18 cellular contexts compared by ENCODE assay signal in genomic region chr1:245604979-245605378, GRCh38.
DNase-seq lines count a peak whose midpoint lies in the region; ATAC-seq and TF ChIP-seq lines count a peak whose summit lies in the region.
"Had no signal": no experiment of that assay in that cellular context is flagged by ENCODE, and none has a peak within 500 bp of the region (broad histone marks: within the 10 kb centered on the region; RNA-seq: fewer than 3 reads in every experiment).

No MANE protein-coding gene starts in this region.

- H3K4me1 Mint-ChIP-seq in neural crest cell: peaks cover 3% of the 10 kb centered on the region
- no peaks in the 10 kb centered on the region for H3K4me1 Mint-ChIP-seq in activated naive CD8-positive, alpha-beta T cell treated with anti-CD3 and anti-CD28 coated beads, Interleukin-2, amount 50 U/mL, for 24 hours
- H3K4me1 Mint-ChIP-seq: activated B cell treated with CpG ODN at 0.5 μM for 24 hours had no signal

- peak overlapping the region; percentile 20 for H3K27ac Mint-ChIP-seq in neural crest cell (ENCODE audit: unreplicated experiment)
- H3K27ac Mint-ChIP-seq in activated naive CD8-positive, alpha-beta T cell treated with anti-CD3 and anti-CD28 coated beads, Interleukin-2, amount 50 U/mL, for 24 hours: no peak overlapping the region
- H3K27ac Mint-ChIP-seq: activated B cell treated with CpG ODN at 0.5 μM for 24 hours; activated CD4-positive, alpha-beta memory T cell treated with anti-CD3 and anti-CD28 coated beads for 36 hours had no signal

- H3K27me3 Mint-ChIP-seq in neural crest cell (ENCODE audit: low read depth): no peaks in the 10 kb centered on the region
- H3K27me3 Mint-ChIP-seq in activated naive CD8-positive, alpha-beta T cell treated with anti-CD3 and anti-CD28 coated beads, Interleukin-2, amount 50 U/mL, for 24 hours: no peaks in the 10 kb centered on the region

- no peaks in the 10 kb centered on the region for H4K20me1 ChIP-seq in BLaER1

- no peaks in the 10 kb centered on the region for H3K36me3 ChIP-seq in BLaER1
- H3K36me3 ChIP-seq: colonic mucosa had no signal

- H3K4me2 ChIP-seq in BLaER1: peak overlapping the region; percentile 44

- no peaks in the 10 kb centered on the region for H3K27me3 ChIP-seq in BLaER1
- H3K27me3 ChIP-seq: colonic mucosa had no signal

- no peaks in the 10 kb centered on the region for H3K9me3 ChIP-seq in BLaER1
- H3K9me3 ChIP-seq: colonic mucosa had no signal

- H3K27ac ChIP-seq in BLaER1 (no peak overlapping the region), coronary artery (no peak overlapping the region)
- H3K27ac ChIP-seq: colonic mucosa had no signal

- H3K36me3 Mint-ChIP-seq in neural crest cell (ENCODE audit: low read depth): no peaks in the 10 kb centered on the region
- no peaks in the 10 kb centered on the region for H3K36me3 Mint-ChIP-seq in activated naive CD8-positive, alpha-beta T cell treated with anti-CD3 and anti-CD28 coated beads, Interleukin-2, amount 50 U/mL, for 24 hours (ENCODE audit: low read depth)
- H3K36me3 Mint-ChIP-seq: activated CD4-positive, alpha-beta memory T cell treated with anti-CD3 and anti-CD28 coated beads for 36 hours had no signal

- no peak overlapping the region for H3K9ac ChIP-seq in BLaER1

- H3K4me1 ChIP-seq in BLaER1: peaks cover 10% of the 10 kb centered on the region
- H3K4me1 ChIP-seq: colonic mucosa had no signal

- no peak overlapping the region for H3K4me3 Mint-ChIP-seq in neural crest cell
- H3K4me3 Mint-ChIP-seq in activated naive CD8-positive, alpha-beta T cell treated with anti-CD3 and anti-CD28 coated beads, Interleukin-2, amount 50 U/mL, for 24 hours: no peak overlapping the region
- H3K4me3 Mint-ChIP-seq: activated B cell treated with CpG ODN at 0.5 μM for 24 hours; activated CD4-positive, alpha-beta memory T cell treated with anti-CD3 and anti-CD28 coated beads for 36 hours had no signal

- H3K4me3 ChIP-seq in BLaER1 (no peak overlapping the region), coronary artery (peak overlapping the region; percentile 30)
- H3K4me3 ChIP-seq: colonic mucosa had no signal

- TF ChIP-seq CTCF in coronary artery (IDR thresholded peaks at IDR 0.05) (no peak), neural crest cell (conservative IDR thresholded peaks at IDR 0.05) (no peak)

- H3K9me3 Mint-ChIP-seq in neural crest cell: no peaks in the 10 kb centered on the region
- H3K9me3 Mint-ChIP-seq in activated naive CD8-positive, alpha-beta T cell treated with anti-CD3 and anti-CD28 coated beads, Interleukin-2, amount 50 U/mL, for 24 hours: no peaks in the 10 kb centered on the region
- H3K9me3 Mint-ChIP-seq: activated B cell treated with CpG ODN at 0.5 μM for 24 hours; activated CD4-positive, alpha-beta memory T cell treated with anti-CD3 and anti-CD28 coated beads for 36 hours had no signal

- DNase-seq in RKO (ENCODE audit: low spot score): peak; percentile 5
- DNase-seq in coronary artery (ENCODE audit: low spot score): no peak
- no peak for DNase-seq in neural crest cell (ENCODE audit: low read depth, low spot score)
- no peak for DNase-seq in SHP77 treated with DMSO at 0.1 percent for 48 hours (lab: John Stamatoyannopoulos, UW)
- DNase-seq in NCI-H1436 (lab: John Stamatoyannopoulos, UW): no peak
- DNase-seq in activated naive CD8-positive, alpha-beta T cell treated with anti-CD3 and anti-CD28 coated beads, Interleukin-2, amount 50 U/mL, for 24 hours: no peak
- DNase-seq: activated B cell treated with CpG ODN at 0.5 μM for 24 hours; activated CD4-positive, alpha-beta memory T cell treated with anti-CD3 and anti-CD28 coated beads for 36 hours; activated T-cell treated with anti-CD3 and anti-CD28 coated beads for 4 hours; colonic mucosa; DND-41; KG1; NCI-H1048; NCI-H2081 treated with DMSO at 0.1 percent for 48 hours; NCI-H510A treated with DMSO at 0.1 percent for 48 hours; SIG-M5; T-helper 2 cell had no signal

- ATAC-seq in activated naive CD8-positive, alpha-beta T cell treated with anti-CD3 and anti-CD28 coated beads, Interleukin-2, amount 50 U/mL, for 24 hours: no peak
